ENCODE assay signal across 8 cellular contexts in the genomic region with DNA sequence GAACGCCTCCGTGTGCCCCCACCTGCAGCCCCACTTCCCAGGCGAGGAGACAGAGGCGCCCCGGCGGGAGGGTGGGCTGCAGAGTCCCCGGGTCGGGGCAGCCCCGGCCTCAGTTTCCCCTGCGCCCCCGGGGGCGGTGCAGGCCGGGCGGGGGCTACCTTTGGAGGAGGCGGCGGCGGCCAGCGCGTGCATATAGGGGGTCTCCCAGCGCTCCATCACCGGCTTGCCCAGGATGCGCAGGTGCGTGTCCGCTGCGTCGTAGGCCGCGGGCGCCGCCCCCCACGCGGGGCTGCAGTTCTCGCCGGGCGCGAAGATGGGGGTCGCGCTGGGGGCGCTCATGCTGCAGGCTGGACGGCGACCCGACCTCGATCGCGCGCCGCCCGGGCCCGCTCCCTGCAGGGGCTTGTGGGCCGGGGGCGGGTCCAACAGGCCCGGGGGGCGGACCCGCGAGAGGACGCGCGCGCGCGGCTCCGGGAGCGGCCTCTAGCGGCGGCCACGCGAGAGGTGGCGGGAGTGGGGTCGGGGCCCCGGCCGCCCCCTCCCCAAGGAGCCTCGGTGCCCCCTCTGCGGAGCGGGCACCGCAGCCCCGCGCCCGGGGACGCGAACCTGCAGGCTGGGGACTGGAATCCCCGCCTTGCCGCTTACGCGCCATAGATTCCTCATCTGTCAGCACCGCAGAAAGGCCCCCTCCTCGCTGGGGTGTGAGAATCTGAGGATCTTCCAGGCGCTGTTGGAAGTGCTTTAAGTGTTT. TPM values are rescaled to one million over a fixed set of nuclear protein-coding genes. Genes with fewer than 3 reads are reported as not detected.
DNase-seq lines count a peak whose midpoint lies in the region; ATAC-seq and TF ChIP-seq lines count a peak whose summit lies in the region.

Gene GAMT, minus strand, starts transcription at position 405 of the 751 bp plus-strand sequence. Its CDS starts 66 bp downstream, at position 339.

- peaks cover 12% of the 10 kb centered on the region for H3K4me1 Mint-ChIP-seq in activated naive CD4-positive, alpha-beta T cell treated with anti-CD3 and anti-CD28 coated beads, Interleukin-2, amount 50 U/mL, for 24 hours
- H3K4me1 Mint-ChIP-seq in progenitor cell of endocrine pancreas (ENCODE audit: low read depth) = peaks cover 2% of the 10 kb centered on the region

- DNase-seq in activated T-cell treated with anti-CD3 and anti-CD28 coated beads for 1 hour (ENCODE audit: low read depth) = peak; percentile 55
- no peak for DNase-seq in activated T-cell treated with anti-CD3 and anti-CD28 coated beads for 4 hours
- no peak for DNase-seq in Right ventricle myocardium inferior (ENCODE audit: missing footprints)
- DNase-seq in progenitor cell of endocrine pancreas (ENCODE audit: low spot score, unreplicated experiment) = peak; percentile 44

- no peaks in the 10 kb centered on the region for H3K9me3 Mint-ChIP-seq in activated naive CD4-positive, alpha-beta T cell treated with anti-CD3 and anti-CD28 coated beads, Interleukin-2, amount 50 U/mL, for 24 hours
- no peaks in the 10 kb centered on the region for H3K9me3 Mint-ChIP-seq in progenitor cell of endocrine pancreas (ENCODE audit: low read depth)

- no peaks in the 10 kb centered on the region for H3K27me3 Mint-ChIP-seq in activated naive CD4-positive, alpha-beta T cell treated with anti-CD3 and anti-CD28 coated beads, Interleukin-2, amount 50 U/mL, for 24 hours
- H3K27me3 Mint-ChIP-seq in progenitor cell of endocrine pancreas = no peaks in the 10 kb centered on the region

- ATAC-seq in Right ventricle myocardium inferior (peak; percentile 70), GM18520 (IDR thresholded peaks at IDR 0.05; ENCODE audit: unreplicated experiment) (no peak), GM18861 (IDR thresholded peaks at IDR 0.05; ENCODE audit: unreplicated experiment) (no peak)

- TF ChIP-seq CTCF in progenitor cell of endocrine pancreas (IDR thresholded peaks at IDR 0.05; ENCODE audit: unreplicated experiment) = peak; percentile 53

- intact Hi-C loops in Right ventricle myocardium inferior (cut with DNase I) = no loop called here

- no peak within 1 kb of the TSS for H3K27ac Mint-ChIP-seq in activated naive CD4-positive, alpha-beta T cell treated with anti-CD3 and anti-CD28 coated beads, Interleukin-2, amount 50 U/mL, for 24 hours
- no peak within 1 kb of the TSS for H3K27ac Mint-ChIP-seq in progenitor cell of endocrine pancreas

- no peaks in the 10 kb centered on the region for H3K36me3 Mint-ChIP-seq in activated naive CD4-positive, alpha-beta T cell treated with anti-CD3 and anti-CD28 coated beads, Interleukin-2, amount 50 U/mL, for 24 hours
- H3K36me3 Mint-ChIP-seq in progenitor cell of endocrine pancreas (ENCODE audit: insufficient read depth) = no peaks in the 10 kb centered on the region

- H3K4me3 Mint-ChIP-seq in activated naive CD4-positive, alpha-beta T cell treated with anti-CD3 and anti-CD28 coated beads, Interleukin-2, amount 50 U/mL, for 24 hours = peak within 1 kb of the TSS; percentile 68
- peak within 1 kb of the TSS; percentile 65 for H3K4me3 Mint-ChIP-seq in progenitor cell of endocrine pancreas (ENCODE audit: low read depth)

TF ChIP-seq in PFSK-1, 5 proteins besides CTCF, POLR2A, EP300 and RAD21:
- no peak for TF ChIP-seq SIN3A (IDR thresholded peaks at IDR 0.05; ENCODE audit: borderline replicate concordance, insufficient read depth, low read length)
- TF ChIP-seq FOXP2 (optimal IDR thresholded peaks at IDR 0.05; ENCODE audit: borderline replicate concordance, extremely low read depth, extremely low read length, insufficient read depth) = peak; percentile 44
- TF ChIP-seq POLR2AphosphoS5 (IDR thresholded peaks at IDR 0.05; ENCODE audit: low read depth, low read length) = peak; percentile 59
TF ChIP-seq in PFSK-1: peak in this region for 2.

RNA-seq across cellular contexts. Expression of gene GAMT, which starts in this region (rescaled TPM):
- polyA plus RNA-seq in PFSK-1 (2012; ENCODE audit: insufficient read length, low read depth) = 160 TPM
- total RNA-seq in Right ventricle myocardium inferior (85.8 TPM), progenitor cell of endocrine pancreas (47.0 and 48.5 TPM in 2 replicates)

Comparison
In these comparisons a context has a peak if more than half of its experiments do, and no peak if none do; other contexts are left out.
1. DNase-seq: peak in activated T-cell treated with anti-CD3 and anti-CD28 coated beads for 1 hour (single experiment) and progenitor cell of endocrine pancreas (single experiment); none in activated T-cell treated with anti-CD3 and anti-CD28 coated beads for 4 hours (single experiment) and Right ventricle myocardium inferior (single experiment).